22 cellular contexts compared by ENCODE assay signal in genomic region chr10:50556238-50557120, GRCh38.
DNase-seq lines count a peak whose midpoint lies in the region; ATAC-seq and TF ChIP-seq lines count a peak whose summit lies in the region.
"Had no signal": no experiment of that assay in that cellular context is flagged by ENCODE, and none has a peak within 500 bp of the region (broad histone marks: within the 10 kb centered on the region; RNA-seq: fewer than 3 reads in every experiment).

No MANE protein-coding gene starts in this region.

- H3K4me3 Mint-ChIP-seq in GM23338: no peak overlapping the region
- no peak overlapping the region for H3K4me3 Mint-ChIP-seq in glutamatergic neuron (ENCODE audit: unreplicated experiment)
- H3K4me3 Mint-ChIP-seq: activated CD8-positive, alpha-beta T cell treated with anti-CD3 and anti-CD28 coated beads, Interleukin-2, amount 10 ng/mL, durations not matched to agents 7 days and 5 days; stimulated activated memory B cell treated with anti-CD40 and anti-IgM and Interleukin-4, amounts not matched to agents 10 μg/mL and 1 μg/mL and 100 μg/mL, for 72 hours had no signal

- H3K27me3 ChIP-seq in GM23338 (ENCODE audit: insufficient read depth) (no peaks in the 10 kb centered on the region), upper lobe of left lung (no peaks in the 10 kb centered on the region)
- H3K27me3 ChIP-seq: BE2C, colonic mucosa, upper lobe of right lung had no signal

- H4K20me1 ChIP-seq in GM23338 (replicated peaks; ENCODE audit: insufficient read depth): no peaks in the 10 kb centered on the region; the same call in 1 of the 2 replicates

- no peak for TF ChIP-seq CTCF in GM23338 (conservative IDR thresholded peaks at IDR 0.05; ENCODE audit: low read depth in 2 of 2)
- no peak for TF ChIP-seq CTCF in VCaP (conservative IDR thresholded peaks at IDR 0.05)
- no peak for TF ChIP-seq CTCF in glutamatergic neuron (IDR thresholded peaks at IDR 0.05; ENCODE audit: partially characterized antibody, unreplicated experiment)
- TF ChIP-seq CTCF in upper lobe of left lung (IDR thresholded peaks at IDR 0.05): no peak

- H3K4me1 ChIP-seq in GM23338 (ENCODE audit: insufficient read depth) (peaks cover 46% of the 10 kb centered on the region), upper lobe of left lung (peaks cover 13 to 45% (median 28%) of the 10 kb centered on the region in 4 donors)
- H3K4me1 ChIP-seq: colonic mucosa had no signal

- H2AFZ ChIP-seq in GM23338: no peak overlapping the region

- H3K79me2 ChIP-seq in GM23338 (replicated peaks; ENCODE audit: insufficient read depth): peaks cover 51% of the 10 kb centered on the region

- H3K27ac ChIP-seq in GM23338 (ENCODE audit: low read depth) (0 out of 2 replicates have a peak overlapping the region, but pooled peaks have one; percentile 5), VCaP (peak overlapping the region; percentile 35; the same call in 1 of the 2 replicates), substantia nigra (ENCODE audit: low read depth, low read length, poor library complexity, severe bottlenecking) (peak overlapping the region; percentile 7), upper lobe of left lung (no peak overlapping the region)
- H3K27ac ChIP-seq: colonic mucosa, upper lobe of right lung had no signal

- H3K4me2 ChIP-seq in GM23338: no peak overlapping the region; the same call in 1 of the 2 replicates

- H3K9me2 ChIP-seq in GM23338 (ENCODE audit: insufficient read depth): no peaks in the 10 kb centered on the region

- ATAC-seq in GM23338 (no peak), GM19395 (IDR thresholded peaks at IDR 0.05; ENCODE audit: unreplicated experiment) (no peak), upper lobe of left lung (ENCODE audit: low FRiP score in 2 of 2) (no peak), sciatic nerve (no peak)
- ATAC-seq: activated CD4-positive, CD25-positive, alpha-beta regulatory T cell treated with anti-CD3 and anti-CD28 coated beads, Interleukin-2, amount 50 U/mL, for 24 hours; activated CD8-positive, alpha-beta T cell treated with anti-CD3 and anti-CD28 coated beads, Interleukin-2, amount 10 ng/mL, durations not matched to agents 7 days and 5 days; activated naive CD4-positive, alpha-beta T cell treated with anti-CD3 and anti-CD28 coated beads, Interleukin-2, amount 50 U/mL, for 72 hours; left lobe of liver; mucosa of descending colon; stimulated activated memory B cell treated with anti-CD40 and anti-IgM and Interleukin-4, amounts not matched to agents 10 μg/mL and 1 μg/mL and 100 μg/mL, for 72 hours; upper lobe of right lung had no signal

- H3K36me3 Mint-ChIP-seq in GM23338 (ENCODE audit: low read depth) (no peaks in the 10 kb centered on the region), glutamatergic neuron (ENCODE audit: unreplicated experiment) (no peaks in the 10 kb centered on the region)
- H3K36me3 Mint-ChIP-seq: activated naive CD4-positive, alpha-beta T cell treated with anti-CD3 and anti-CD28 coated beads, Interleukin-2, amount 50 U/mL, for 72 hours had no signal

- no peak for TF ChIP-seq POLR2A in upper lobe of left lung (IDR thresholded peaks at IDR 0.05)

- H3K27ac Mint-ChIP-seq in GM23338 (peak overlapping the region; percentile 32), glutamatergic neuron (ENCODE audit: unreplicated experiment) (peak overlapping the region; percentile 20)
- H3K27ac Mint-ChIP-seq: activated CD8-positive, alpha-beta T cell treated with anti-CD3 and anti-CD28 coated beads, Interleukin-2, amount 10 ng/mL, durations not matched to agents 7 days and 5 days; activated naive CD4-positive, alpha-beta T cell treated with anti-CD3 and anti-CD28 coated beads, Interleukin-2, amount 50 U/mL, for 72 hours; stimulated activated memory B cell treated with anti-CD40 and anti-IgM and Interleukin-4, amounts not matched to agents 10 μg/mL and 1 μg/mL and 100 μg/mL, for 72 hours had no signal

- 93 to 97% methylated on average over 9 of the region's 9 CpGs for WGBS in upper lobe of left lung, 2 donors

- H3K9me3 Mint-ChIP-seq in GM23338 (no peaks in the 10 kb centered on the region), glutamatergic neuron (ENCODE audit: unreplicated experiment) (no peaks in the 10 kb centered on the region)
- H3K9me3 Mint-ChIP-seq: activated naive CD4-positive, alpha-beta T cell treated with anti-CD3 and anti-CD28 coated beads, Interleukin-2, amount 50 U/mL, for 72 hours; stimulated activated memory B cell treated with anti-CD40 and anti-IgM and Interleukin-4, amounts not matched to agents 10 μg/mL and 1 μg/mL and 100 μg/mL, for 72 hours had no signal

- H3K4me3 ChIP-seq in GM23338 (no peak overlapping the region), upper lobe of left lung (no peak overlapping the region)
- H3K4me3 ChIP-seq: colonic mucosa, mucosa of descending colon, upper lobe of right lung had no signal

- intact Hi-C loops in sciatic nerve (cut with DNase I): no loop called here

- no peaks in the 10 kb centered on the region for H3K36me3 ChIP-seq in GM23338 (ENCODE audit: insufficient read depth)
- H3K36me3 ChIP-seq in upper lobe of left lung: no peaks in the 10 kb centered on the region
- H3K36me3 ChIP-seq: BE2C, colonic mucosa, upper lobe of right lung had no signal

- H3K4me1 Mint-ChIP-seq in GM23338 (peaks cover 45% of the 10 kb centered on the region), glutamatergic neuron (ENCODE audit: low read depth, unreplicated experiment) (peaks cover 16% of the 10 kb centered on the region)

- no peaks in the 10 kb centered on the region for H3K27me3 Mint-ChIP-seq in GM23338 (ENCODE audit: insufficient read depth, low read depth, poor library complexity)
- H3K27me3 Mint-ChIP-seq in glutamatergic neuron (ENCODE audit: unreplicated experiment): no peaks in the 10 kb centered on the region
- H3K27me3 Mint-ChIP-seq: stimulated activated memory B cell treated with anti-CD40 and anti-IgM and Interleukin-4, amounts not matched to agents 10 μg/mL and 1 μg/mL and 100 μg/mL, for 72 hours had no signal

- DNase-seq in GM23338 (ENCODE audit: low spot score): no peak
- DNase-seq in glutamatergic neuron: no peak
- DNase-seq in substantia nigra (lab: John Stamatoyannopoulos, UW): no peak
- DNase-seq in upper lobe of left lung: no peak
- no peak for DNase-seq in sciatic nerve (ENCODE audit: low spot score)
- no peak for DNase-seq in T1000 (lab: John Stamatoyannopoulos, UW)
- DNase-seq: activated CD8-positive, alpha-beta T cell treated with anti-CD3 and anti-CD28 coated beads, Interleukin-2, amount 10 ng/mL, durations not matched to agents 7 days and 5 days; activated T-cell treated with anti-CD3 and anti-CD28 coated beads, Interleukin-2, amount 50 U/mL, for 48 hours; BE2C; colonic mucosa; KG1; mucosa of descending colon; NCI-H1694; NCI-H2227 treated with DMSO at 0.1 percent for 48 hours; stimulated activated CD4-positive, alpha-beta T cell treated with anti-CD3 and anti-CD28 coated beads, Interleukin-15, amount 100 ng/mL, for 24 hours; upper lobe of right lung had no signal

- no peaks in the 10 kb centered on the region for H3F3A ChIP-seq in GM23338 (replicated peaks; ENCODE audit: low read depth)

- no peak for TF ChIP-seq EP300 in upper lobe of left lung (IDR thresholded peaks at IDR 0.05)

- no peaks in the 10 kb centered on the region for H3K9me3 ChIP-seq in upper lobe of left lung
- H3K9me3 ChIP-seq: BE2C, colonic mucosa, mucosa of descending colon, upper lobe of right lung had no signal

TF ChIP-seq in GM23338, 12 proteins besides CTCF, POLR2A, EP300 and RAD21:
- TF ChIP-seq CREB1 (CRISPR knock-in tag; IDR thresholded peaks at IDR 0.05; ENCODE audit: low read depth) (no peak), EZH2phosphoT487 (IDR thresholded peaks at IDR 0.05; ENCODE audit: unreplicated experiment) (no peak), ETS1 (IDR thresholded peaks at IDR 0.05) (no peak), POLR2AphosphoS5 (IDR thresholded peaks at IDR 0.05; ENCODE audit: low read depth) (no peak), ZNF331 (CRISPR knock-in tag; IDR thresholded peaks at IDR 0.05; ENCODE audit: low read depth) (no peak), JUNB (IDR thresholded peaks at IDR 0.05; ENCODE audit: unreplicated experiment) (no peak), STAT1 (IDR thresholded peaks at IDR 0.05; ENCODE audit: unreplicated experiment) (no peak)

Comparison
In these comparisons a context has a peak if more than half of its experiments do, and no peak if none do; other contexts are left out.
1. H3K27ac ChIP-seq: peak in GM23338 (single experiment), VCaP (single experiment) and substantia nigra (single experiment); none in upper lobe of left lung (0 of 4).